29 cellular contexts compared by ENCODE assay signal in the genomic region with DNA sequence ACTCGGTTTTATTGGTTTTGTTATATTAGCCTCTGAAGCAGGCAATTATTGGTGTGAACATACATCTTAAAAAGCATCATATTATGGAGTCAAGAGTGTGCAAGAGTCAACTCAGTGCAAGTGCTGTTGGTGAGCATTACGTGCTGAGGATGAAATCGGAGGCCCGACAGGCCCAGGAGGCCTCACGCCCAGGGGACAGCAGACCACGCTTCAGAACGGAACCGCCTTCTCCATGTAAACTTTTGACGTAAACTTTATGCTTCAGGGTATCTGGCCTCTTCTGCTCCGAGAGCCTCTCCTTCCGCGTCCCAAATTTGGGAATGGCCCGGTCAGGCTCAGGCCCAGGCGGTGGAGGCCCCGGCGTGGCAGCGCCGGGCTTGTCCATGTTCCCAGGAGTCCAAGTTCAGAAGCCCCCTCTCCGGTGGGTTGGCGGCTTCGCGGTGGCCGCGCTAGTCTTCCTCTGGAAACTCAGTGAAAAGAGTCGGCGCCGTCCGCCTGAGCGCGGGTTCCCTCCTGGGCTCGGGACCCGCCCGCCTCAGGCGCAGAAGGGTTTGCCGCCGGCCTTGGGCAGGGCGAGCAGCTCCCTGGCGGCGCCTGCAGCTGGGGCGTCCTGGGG. TPM values are rescaled to one million over a fixed set of nuclear protein-coding genes. Genes with fewer than 3 reads are reported as not detected.
A peak's percentile ranks its signal among the peaks of the same experiment; 100 is the strongest.
DNase-seq lines count a peak whose midpoint lies in the region; ATAC-seq and TF ChIP-seq lines count a peak whose summit lies in the region.
"Had no signal": no experiment of that assay in that cellular context is flagged by ENCODE, and none has a peak within 500 bp of the region (broad histone marks: within the 10 kb centered on the region; RNA-seq: fewer than 3 reads in every experiment).

No MANE protein-coding gene starts in this region.

- POLR2A ChIA-PET in activated CD8-positive, alpha-beta T cell treated with anti-CD3 and anti-CD28 coated beads, Interleukin-2, amount 10 ng/mL, durations not matched to agents 7 days and 5 days (lab: Charles Lee): no interaction called here
- POLR2A ChIA-PET in activated CD8-positive, alpha-beta T cell treated with anti-CD3 and anti-CD28 coated beads for 36 hours (lab: Charles Lee): no interaction called here

- H3K36me3 Mint-ChIP-seq in activated CD8-positive, alpha-beta T cell treated with anti-CD3 and anti-CD28 coated beads, Interleukin-2, amount 10 ng/mL, durations not matched to agents 7 days and 5 days (ENCODE audit: low read depth): peaks cover 6% of the 10 kb centered on the region
- H3K36me3 Mint-ChIP-seq in activated CD8-positive, alpha-beta T cell treated with anti-CD3 and anti-CD28 coated beads for 36 hours (ENCODE audit: low read depth): no peaks in the 10 kb centered on the region
- H3K36me3 Mint-ChIP-seq in nephron progenitor cell (ENCODE audit: low read depth): no peaks in the 10 kb centered on the region
- H3K36me3 Mint-ChIP-seq: activated naive CD4-positive, alpha-beta T cell treated with anti-CD3 and anti-CD28 coated beads, Interleukin-2, amount 50 U/mL, for 24 hours; CD4-positive, CD25-positive, alpha-beta regulatory T cell had no signal

- dilution Hi-C loops in mammary epithelial cell (cut with HindIII; ENCODE audit: low sequenced_read_pairs): loop anchor here (5.0 kb wide), 1 partner anchor 75 kb away; no protein-coding TSS in a partner anchor

- TF ChIP-seq CTCF in activated CD8-positive, alpha-beta T cell treated with anti-CD3 and anti-CD28 coated beads for 36 hours (IDR thresholded peaks at IDR 0.05): no peak
- no peak for TF ChIP-seq CTCF in mammary epithelial cell (conservative IDR thresholded peaks at IDR 0.05 in 1 of 2, IDR thresholded peaks at IDR 0.05 in 1 of 2; ENCODE audit: extremely low read depth in 1 of 2, insufficient read depth in 1 of 2, low read depth in 1 of 2, low read length in 2 of 2)
- TF ChIP-seq CTCF in nephron progenitor cell (IDR thresholded peaks at IDR 0.05): no peak
- TF ChIP-seq CTCF in stomach (IDR thresholded peaks at IDR 0.05): no peak

- peak overlapping the region; percentile 15 for H3K4me3 Mint-ChIP-seq in activated CD8-positive, alpha-beta T cell treated with anti-CD3 and anti-CD28 coated beads, Interleukin-2, amount 10 ng/mL, durations not matched to agents 7 days and 5 days
- H3K4me3 Mint-ChIP-seq in activated CD8-positive, alpha-beta T cell treated with anti-CD3 and anti-CD28 coated beads for 36 hours: no peak overlapping the region
- H3K4me3 Mint-ChIP-seq in nephron progenitor cell: peak overlapping the region; percentile 25
- H3K4me3 Mint-ChIP-seq: activated CD4-positive, alpha-beta T cell treated with anti-CD3 and anti-CD28 coated beads for 36 hours; activated naive CD4-positive, alpha-beta T cell treated with anti-CD3 and anti-CD28 coated beads, Interleukin-2, amount 50 U/mL, for 24 hours; activated T-helper 17 cell treated with anti-CD3 and anti-CD28 coated beads, Interleukin-2, amount 50 U/mL, for 72 hours; CD4-positive, CD25-positive, alpha-beta regulatory T cell; stimulated activated naive CD8-positive, alpha-beta T cell treated with anti-CD3 and anti-CD28 coated beads, Interleukin-15, amount 100 ng/mL, for 72 hours had no signal

- no peak overlapping the region for H3K27ac Mint-ChIP-seq in activated CD8-positive, alpha-beta T cell treated with anti-CD3 and anti-CD28 coated beads, Interleukin-2, amount 10 ng/mL, durations not matched to agents 7 days and 5 days
- no peak overlapping the region for H3K27ac Mint-ChIP-seq in activated CD8-positive, alpha-beta T cell treated with anti-CD3 and anti-CD28 coated beads for 36 hours
- no peak overlapping the region for H3K27ac Mint-ChIP-seq in nephron progenitor cell
- H3K27ac Mint-ChIP-seq: activated CD4-positive, alpha-beta T cell treated with anti-CD3 and anti-CD28 coated beads for 36 hours; activated naive CD4-positive, alpha-beta T cell treated with anti-CD3 and anti-CD28 coated beads, Interleukin-2, amount 50 U/mL, for 24 hours; activated T-helper 17 cell treated with anti-CD3 and anti-CD28 coated beads, Interleukin-2, amount 50 U/mL, for 72 hours; CD4-positive, CD25-positive, alpha-beta regulatory T cell; progenitor cell of endocrine pancreas; stimulated activated naive CD8-positive, alpha-beta T cell treated with anti-CD3 and anti-CD28 coated beads, Interleukin-15, amount 100 ng/mL, for 72 hours had no signal

- H3K4me1 ChIP-seq in ES-I3 (ENCODE audit: insufficient read depth, low read length) (peaks cover 3% of the 10 kb centered on the region; the same call in 1 of the 2 replicates), mammary epithelial cell (ENCODE audit: insufficient read depth, low read length) (peaks cover 10% of the 10 kb centered on the region), stomach (peaks cover 15 to 43% (median 31%) of the 10 kb centered on the region in 4 donors)

- H3K27ac ChIP-seq in mammary epithelial cell (ENCODE audit: insufficient read depth, low read depth, low read length): no peak overlapping the region
- H3K27ac ChIP-seq in stomach: no peak overlapping the region
- H3K27ac ChIP-seq: gastroesophageal sphincter, sigmoid colon had no signal

- ATAC-seq in activated CD8-positive, alpha-beta T cell treated with anti-CD3 and anti-CD28 coated beads, Interleukin-2, amount 10 ng/mL, durations not matched to agents 7 days and 5 days: no peak
- ATAC-seq in activated CD8-positive, alpha-beta T cell treated with anti-CD3 and anti-CD28 coated beads for 36 hours: no peak
- ATAC-seq in HG03565 (IDR thresholded peaks at IDR 0.05; ENCODE audit: unreplicated experiment): no peak
- ATAC-seq: activated CD4-positive, alpha-beta T cell treated with anti-CD3 and anti-CD28 coated beads for 36 hours; activated T-helper 17 cell treated with anti-CD3 and anti-CD28 coated beads, Interleukin-2, amount 50 U/mL, for 72 hours; gastroesophageal sphincter; Panc1; stimulated activated naive CD8-positive, alpha-beta T cell treated with anti-CD3 and anti-CD28 coated beads, Interleukin-15, amount 100 ng/mL, for 72 hours had no signal

- H3K9ac ChIP-seq in ES-I3 (ENCODE audit: low read depth, low read length): peak overlapping the region; percentile 9; the same call in 1 of the 2 replicates
- no peak overlapping the region for H3K9ac ChIP-seq in mammary epithelial cell (ENCODE audit: insufficient read depth, low read length)

- 99% methylated on average over 13 of the region's 40 CpGs for WGBS in mammary epithelial cell (ENCODE audit: low coverage, missing lambda C conversion rate)
- WGBS in stomach, 5 donors: 7 to 16% (median 10%) methylated on average over 26 to 40 of the region's 40 CpGs

- intact Hi-C loops in activated CD8-positive, alpha-beta T cell treated with anti-CD3 and anti-CD28 coated beads for 36 hours (cut with micrococcal nuclease): loop anchor here (10.0 kb wide), 1 partner anchor 1717 kb away; the partner anchor contains the start of gene IRX1
- intact Hi-C loops in mammary epithelial cell (cut with micrococcal nuclease): no loop called here
- intact Hi-C loops in stomach (cut with DNase I; ENCODE audit: low total_unique reads): no loop called here

- H3K27me3 ChIP-seq in mammary epithelial cell (ENCODE audit: insufficient read depth, low read length): no peaks in the 10 kb centered on the region
- H3K27me3 ChIP-seq in stomach: peaks cover 42 to 100% (median 100%) of the 10 kb centered on the region in 3 donors

- BruUV-seq in mammary epithelial cell (replicated peaks; lab: Mats Ljungman, UMichigan): TSS peak; percentile 40

- no peak overlapping the region for H2AFZ ChIP-seq in mammary epithelial cell (ENCODE audit: low read depth, low read length)

- H3K36me3 ChIP-seq in ES-I3 (ENCODE audit: insufficient read depth, low read length): no peaks in the 10 kb centered on the region
- peaks cover 22% of the 10 kb centered on the region for H3K36me3 ChIP-seq in mammary epithelial cell (ENCODE audit: insufficient read depth, low read length)
- H3K36me3 ChIP-seq in stomach: no peaks in the 10 kb centered on the region
- H3K36me3 ChIP-seq: gastroesophageal sphincter, sigmoid colon had no signal

- H4K20me1 ChIP-seq in mammary epithelial cell (ENCODE audit: insufficient read depth, low read length): no peaks in the 10 kb centered on the region

- CTCF ChIA-PET in activated CD8-positive, alpha-beta T cell treated with anti-CD3 and anti-CD28 coated beads, Interleukin-2, amount 10 ng/mL, durations not matched to agents 7 days and 5 days (lab: Charles Lee): no interaction called here
- CTCF ChIA-PET in activated CD8-positive, alpha-beta T cell treated with anti-CD3 and anti-CD28 coated beads for 36 hours (lab: Charles Lee): no interaction called here
- CTCF ChIA-PET in mammary epithelial cell (lab: Charles Lee; ENCODE audit: low non-redundant PET): no interaction called here

- H3K27me3 Mint-ChIP-seq in activated CD8-positive, alpha-beta T cell treated with anti-CD3 and anti-CD28 coated beads, Interleukin-2, amount 10 ng/mL, durations not matched to agents 7 days and 5 days (ENCODE audit: low read depth): peaks cover 60% of the 10 kb centered on the region
- peaks cover 56% of the 10 kb centered on the region for H3K27me3 Mint-ChIP-seq in activated CD8-positive, alpha-beta T cell treated with anti-CD3 and anti-CD28 coated beads for 36 hours
- H3K27me3 Mint-ChIP-seq in nephron progenitor cell (ENCODE audit: low read depth, poor library complexity): peaks cover 60% of the 10 kb centered on the region

- no peak for DNase-seq in activated CD8-positive, alpha-beta T cell treated with anti-CD3 and anti-CD28 coated beads, Interleukin-2, amount 10 ng/mL, durations not matched to agents 7 days and 5 days
- DNase-seq in activated CD8-positive, alpha-beta T cell treated with anti-CD3 and anti-CD28 coated beads for 36 hours: no peak
- DNase-seq in mammary epithelial cell: no peak
- peak; percentile 61 for DNase-seq in nephron progenitor cell
- no peak for DNase-seq in medulla oblongata (ENCODE audit: extremely low spot score)
- DNase-seq in stomach: no peak
- DNase-seq: amniotic stem cell; Calu3; CD4-positive, CD25-positive, alpha-beta regulatory T cell; hypothalamus; IMR-90; NCI-H1436 treated with DMSO at 0.1 percent for 48 hours; NCI-H345; nucleus accumbens; SHP77; sigmoid colon; stimulated activated CD4-positive, alpha-beta T cell treated with anti-CD3 and anti-CD28 coated beads, Interleukin-12 subunit alpha, Interleukin-12 subunit beta, amount 100 ng/mL, for 4 hours; stimulated activated CD4-positive, alpha-beta T cell treated with anti-CD3 and anti-CD28 coated beads, Interleukin-2, amount 100 ng/mL, for 48 hours had no signal

- H3K4me1 Mint-ChIP-seq in activated CD8-positive, alpha-beta T cell treated with anti-CD3 and anti-CD28 coated beads, Interleukin-2, amount 10 ng/mL, durations not matched to agents 7 days and 5 days (ENCODE audit: low read depth): no peaks in the 10 kb centered on the region
- peaks cover 6% of the 10 kb centered on the region for H3K4me1 Mint-ChIP-seq in activated CD8-positive, alpha-beta T cell treated with anti-CD3 and anti-CD28 coated beads for 36 hours (ENCODE audit: low read depth)
- H3K4me1 Mint-ChIP-seq in nephron progenitor cell: peaks cover 30% of the 10 kb centered on the region
- H3K4me1 Mint-ChIP-seq: activated T-helper 17 cell treated with anti-CD3 and anti-CD28 coated beads, Interleukin-2, amount 50 U/mL, for 72 hours had no signal

- no peaks in the 10 kb centered on the region for H3K9me3 Mint-ChIP-seq in activated CD8-positive, alpha-beta T cell treated with anti-CD3 and anti-CD28 coated beads, Interleukin-2, amount 10 ng/mL, durations not matched to agents 7 days and 5 days (ENCODE audit: insufficient read depth)
- H3K9me3 Mint-ChIP-seq in activated CD8-positive, alpha-beta T cell treated with anti-CD3 and anti-CD28 coated beads for 36 hours: no peaks in the 10 kb centered on the region
- H3K9me3 Mint-ChIP-seq in nephron progenitor cell: peaks cover 11% of the 10 kb centered on the region
- H3K9me3 Mint-ChIP-seq: activated naive CD4-positive, alpha-beta T cell treated with anti-CD3 and anti-CD28 coated beads, Interleukin-2, amount 50 U/mL, for 24 hours; activated T-helper 17 cell treated with anti-CD3 and anti-CD28 coated beads, Interleukin-2, amount 50 U/mL, for 72 hours; stimulated activated naive CD8-positive, alpha-beta T cell treated with anti-CD3 and anti-CD28 coated beads, Interleukin-15, amount 100 ng/mL, for 72 hours had no signal

- H3K4me2 ChIP-seq in mammary epithelial cell (ENCODE audit: insufficient read depth, low read depth, low read length): no peak overlapping the region

- no peak for TF ChIP-seq EP300 in stomach (IDR thresholded peaks at IDR 0.05)

- H3K9me3 ChIP-seq in ES-I3 (ENCODE audit: control insufficient read depth, insufficient read depth, low read length) (no peaks in the 10 kb centered on the region), mammary epithelial cell (replicated peaks; ENCODE audit: insufficient read depth, low read length) (no peaks in the 10 kb centered on the region), stomach (no peaks in the 10 kb centered on the region)
- H3K9me3 ChIP-seq: gastroesophageal sphincter, sigmoid colon had no signal

- H3K79me2 ChIP-seq in mammary epithelial cell (ENCODE audit: insufficient read depth, low read length): peaks cover 40% of the 10 kb centered on the region

- H3K4me3 ChIP-seq in mammary epithelial cell (replicated peaks in 1 of 3; ENCODE audit: insufficient read depth in 1 of 3, low read depth in 2 of 3, low read length in 3 of 3) (no peak overlapping the region), stomach (no peak overlapping the region)
- H3K4me3 ChIP-seq: gastroesophageal sphincter, sigmoid colon had no signal

- no peak for TF ChIP-seq POLR2A in stomach (IDR thresholded peaks at IDR 0.05)

- in situ Hi-C loops in mammary epithelial cell (cut with MboI; ENCODE audit: low sequenced_read_pairs in 2 of 2): no loop called here

RNA-seq across cellular contexts. Expression of gene IRX4, which starts 5.2 kb away (rescaled TPM):
- not detected for total RNA-seq in activated CD8-positive, alpha-beta T cell treated with anti-CD3 and anti-CD28 coated beads, Interleukin-2, amount 10 ng/mL, durations not matched to agents 7 days and 5 days
- not detected for total RNA-seq in activated CD8-positive, alpha-beta T cell treated with anti-CD3 and anti-CD28 coated beads for 36 hours
- 10 to 100 TPM; 40.3 to 54.9 TPM for total RNA-seq in mammary epithelial cell
- 20.4 TPM for polyA plus RNA-seq in mammary epithelial cell
- 7.4 TPM for polyA minus RNA-seq in mammary epithelial cell
- not detected for total RNA-seq in stomach
- polyA plus RNA-seq in stomach: 10 to 100 TPM in 1 of 3 donors, not detected in 2; 14.8 TPM
- total RNA-seq: activated CD4-positive, alpha-beta T cell treated with anti-CD3 and anti-CD28 coated beads for 36 hours; activated T-helper 17 cell treated with anti-CD3 and anti-CD28 coated beads, Interleukin-2, amount 50 U/mL, for 72 hours; Calu3; CD4-positive, CD25-positive, alpha-beta regulatory T cell; IMR-90; mesenteric fat pad; sigmoid colon; T-helper 2 cell treated with Interferon-gamma antibody and Interleukin-4, amounts not matched to agents 100 ng/mL and 5 ng/mL, for 36 hours had no signal
- polyA plus RNA-seq: CD4-positive, CD25-positive, alpha-beta regulatory T cell; IMR-90 had no signal

Comparison
In these comparisons a context has a peak if more than half of its experiments do, and no peak if none do; other contexts are left out.
1. RNA of gene IRX4, which starts 5.2 kb away (total RNA-seq): 40.3 to 54.9 TPM in mammary epithelial cell; not detected in activated CD8-positive, alpha-beta T cell treated with anti-CD3 and anti-CD28 coated beads for 36 hours, not detected in activated CD8-positive, alpha-beta T cell treated with anti-CD3 and anti-CD28 coated beads, Interleukin-2, amount 10 ng/mL, durations not matched to agents 7 days and 5 days and not detected in stomach; every median in the first group is over 10 times any median in the second.